ENCODE assay signal across 9 cellular contexts in the genomic region with DNA sequence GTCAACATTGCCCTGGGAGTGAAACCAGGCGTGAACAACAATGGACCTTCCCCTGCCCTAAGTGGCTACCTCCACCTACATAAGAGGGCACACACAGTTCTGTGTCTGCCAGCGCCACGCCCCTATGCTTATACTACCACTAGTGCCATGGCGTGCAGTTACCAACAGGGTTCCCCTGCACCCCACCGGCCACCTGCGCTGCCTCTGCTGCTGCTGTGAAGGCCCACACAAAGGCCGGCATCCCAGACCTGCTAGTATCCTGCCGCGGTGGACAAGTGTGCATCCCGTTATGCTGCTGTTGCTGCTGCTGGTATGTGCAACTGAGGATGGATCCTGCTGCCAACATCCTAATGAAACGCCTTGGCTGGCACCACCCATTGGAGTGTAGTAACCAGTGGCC.
"Had no signal": no experiment of that assay in that cellular context is flagged by ENCODE, and none has a peak within 500 bp of the region (broad histone marks: within the 10 kb centered on the region; RNA-seq: fewer than 3 reads in every experiment).

No MANE protein-coding gene starts in this region.

- H2AFZ ChIP-seq: GM23338 had no signal

- H3K4me2 ChIP-seq: GM23338 had no signal

- H3K27me3 Mint-ChIP-seq: IgD-negative memory B cell had no signal

- H3K27ac ChIP-seq: HL-60 had no signal

- H3K9me3 ChIP-seq: HAP-1 had no signal

- H3K4me3 ChIP-seq: GM23338, HAP-1 had no signal

- H3K4me1 Mint-ChIP-seq: GM23338 had no signal

- DNase-seq: H7, HFFc6, KBM-7 had no signal

- FAIRE-seq: HepG2 had no signal

- ATAC-seq: GM23338, HCT116, HepG2 had no signal

- H3K4me3 Mint-ChIP-seq: GM23338, HFFc6, IgD-negative memory B cell had no signal

- H3K27ac Mint-ChIP-seq: GM23338, HFFc6, IgD-negative memory B cell had no signal

- H3K9me3 Mint-ChIP-seq: HFFc6, IgD-negative memory B cell had no signal
